In the genomic region with DNA sequence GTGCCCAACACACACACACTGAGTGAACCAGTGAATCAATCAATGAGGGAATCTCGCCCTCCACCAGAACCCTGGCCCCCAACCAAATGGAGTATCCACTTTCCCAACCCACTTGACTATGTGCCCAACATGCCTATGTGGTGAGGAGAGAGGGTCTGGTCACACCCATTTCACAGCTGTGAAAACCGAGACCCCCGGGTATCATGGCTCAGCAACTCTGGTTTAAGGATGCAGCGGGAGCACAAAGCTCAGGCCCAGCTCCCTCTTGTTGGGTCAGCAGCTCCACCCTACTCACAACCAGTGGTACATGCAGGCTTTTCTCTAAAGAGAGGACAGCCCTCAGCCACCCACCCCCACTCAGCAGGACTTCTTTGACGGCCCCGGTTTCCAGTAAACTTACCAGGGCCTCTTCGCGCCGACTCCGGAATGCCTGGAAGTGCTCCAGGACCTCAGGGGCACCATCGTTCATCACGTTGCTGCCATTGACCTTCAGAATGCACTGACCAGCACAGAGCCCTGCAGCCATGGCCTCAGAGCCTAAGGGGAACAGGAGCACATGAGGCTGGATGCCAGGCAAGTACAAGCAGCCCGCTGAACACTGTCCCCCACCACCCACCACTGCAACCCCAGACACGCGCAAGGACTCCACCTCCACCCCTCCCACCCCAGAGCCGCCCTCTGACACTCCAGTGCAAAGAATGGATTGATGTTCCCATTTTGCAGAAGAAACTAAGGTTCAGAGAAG, we compare ENCODE assay signal across 1 cellular context.
TF ChIP-seq lines count a peak whose summit lies in the region.

No MANE protein-coding gene starts in this region.

TF ChIP-seq in IMR-90, 13 proteins besides CTCF, POLR2A, EP300 and RAD21 (continued from another document):
- TF ChIP-seq MXI1 (IDR thresholded peaks at IDR 0.05; ENCODE audit: borderline replicate concordance, low read depth, low read length) = no peak
- no peak for TF ChIP-seq SMC3 (IDR thresholded peaks at IDR 0.05; ENCODE audit: low read depth, low read length)
- TF ChIP-seq NFE2L2 (IDR thresholded peaks at IDR 0.05; ENCODE audit: low read depth, low read length) = no peak
- no peak for TF ChIP-seq MAFK (IDR thresholded peaks at IDR 0.05; ENCODE audit: low read depth, low read length)
- TF ChIP-seq FOS (IDR thresholded peaks at IDR 0.05; ENCODE audit: low read depth, low read length) = no peak
- no peak for TF ChIP-seq RFX5 (IDR thresholded peaks at IDR 0.05; ENCODE audit: low read depth, low read length)
- no peak for TF ChIP-seq CEBPB (IDR thresholded peaks at IDR 0.05; ENCODE audit: low read depth, low read length)
- TF ChIP-seq CHD1 (IDR thresholded peaks at IDR 0.05; ENCODE audit: low read depth, low read length) = no peak
- TF ChIP-seq MAZ (IDR thresholded peaks at IDR 0.05; ENCODE audit: borderline replicate concordance, low read depth, low read length) = no peak
- TF ChIP-seq, protein P1, sequence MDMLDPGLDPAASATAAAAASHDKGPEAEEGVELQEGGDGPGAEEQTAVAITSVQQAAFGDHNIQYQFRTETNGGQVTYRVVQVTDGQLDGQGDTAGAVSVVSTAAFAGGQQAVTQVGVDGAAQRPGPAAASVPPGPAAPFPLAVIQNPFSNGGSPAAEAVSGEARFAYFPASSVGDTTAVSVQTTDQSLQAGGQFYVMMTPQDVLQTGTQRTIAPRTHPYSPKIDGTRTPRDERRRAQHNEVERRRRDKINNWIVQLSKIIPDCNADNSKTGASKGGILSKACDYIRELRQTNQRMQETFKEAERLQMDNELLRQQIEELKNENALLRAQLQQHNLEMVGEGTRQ (IDR thresholded peaks at IDR 0.05; ENCODE audit: low read depth, low read length) = no peak
- TF ChIP-seq, protein P2, sequence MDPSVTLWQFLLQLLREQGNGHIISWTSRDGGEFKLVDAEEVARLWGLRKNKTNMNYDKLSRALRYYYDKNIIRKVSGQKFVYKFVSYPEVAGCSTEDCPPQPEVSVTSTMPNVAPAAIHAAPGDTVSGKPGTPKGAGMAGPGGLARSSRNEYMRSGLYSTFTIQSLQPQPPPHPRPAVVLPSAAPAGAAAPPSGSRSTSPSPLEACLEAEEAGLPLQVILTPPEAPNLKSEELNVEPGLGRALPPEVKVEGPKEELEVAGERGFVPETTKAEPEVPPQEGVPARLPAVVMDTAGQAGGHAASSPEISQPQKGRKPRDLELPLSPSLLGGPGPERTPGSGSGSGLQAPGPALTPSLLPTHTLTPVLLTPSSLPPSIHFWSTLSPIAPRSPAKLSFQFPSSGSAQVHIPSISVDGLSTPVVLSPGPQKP (IDR thresholded peaks at IDR 0.05; ENCODE audit: borderline replicate concordance, low read depth, low read length) = no peak
